ENCODE assay signal across 7 cellular contexts in the genomic region with DNA sequence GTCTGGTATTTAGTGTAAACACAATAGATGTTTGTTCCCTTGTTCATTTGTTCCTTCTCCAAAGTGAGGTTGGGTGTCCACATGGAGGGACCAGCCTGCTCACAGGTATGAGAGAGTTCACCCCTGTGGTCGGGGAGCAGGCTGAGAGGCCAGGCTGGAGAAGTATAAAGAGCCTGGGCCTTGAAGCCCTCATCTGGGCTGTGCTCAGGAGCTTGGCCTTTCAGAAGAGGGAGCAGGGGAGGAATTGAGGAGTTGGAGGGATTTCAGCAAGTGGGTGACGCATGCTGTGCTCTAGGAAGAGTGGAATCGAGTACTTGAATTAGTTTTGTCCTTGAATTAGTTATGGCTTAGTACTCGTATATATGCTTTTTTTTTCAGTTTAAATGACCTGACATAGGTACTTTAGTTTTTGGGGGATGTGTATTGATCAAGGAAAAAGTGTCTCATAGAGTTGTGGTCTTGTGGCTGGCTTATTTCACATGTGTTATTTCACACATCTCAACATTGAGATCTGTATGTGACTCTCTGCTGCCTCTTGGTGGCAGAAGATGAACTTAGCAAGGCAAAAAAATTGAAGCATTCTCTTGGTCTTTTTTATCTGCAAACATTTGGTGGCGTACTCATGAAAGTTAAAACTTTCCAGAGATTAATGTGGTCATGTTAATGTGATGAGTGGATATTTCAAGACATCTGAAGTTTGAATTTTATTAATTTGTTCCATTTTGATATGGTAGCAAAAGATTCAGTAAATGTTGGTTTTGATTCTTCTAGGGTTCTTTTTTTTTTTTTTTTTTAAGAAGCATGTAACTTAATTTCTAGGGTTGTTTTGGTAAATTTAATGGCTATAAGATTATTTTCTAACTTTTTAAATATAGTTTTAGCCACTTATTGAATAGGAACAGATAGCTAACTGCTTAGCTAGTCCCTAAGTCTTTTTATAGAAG. TPM values are rescaled to one million over a fixed set of nuclear protein-coding genes. Genes with fewer than 3 reads are reported as not detected.
DNase-seq lines count a peak whose midpoint lies in the region; ATAC-seq, FAIRE-seq and TF ChIP-seq lines count a peak whose summit lies in the region.

No MANE protein-coding gene starts in this region.

- no peak overlapping the region for H3K9ac ChIP-seq in PC-3 (ENCODE audit: low read length)

- TF ChIP-seq CTCF in HL-60 (IDR thresholded peaks at IDR 0.05; ENCODE audit: insufficient read depth, low read length) (peak; percentile 63), PC-3 (conservative IDR thresholded peaks at IDR 0.05; ENCODE audit: low read depth, low read length) (peak; percentile 82)

- H3K36me3 ChIP-seq in PC-3 (ENCODE audit: low read depth, low read length), result no peaks in the 10 kb centered on the region

- H3K4me3 ChIP-seq in HL-60 (replicated peaks; ENCODE audit: insufficient read depth, low read length) (no peak overlapping the region), PC-3 (ENCODE audit: low read length) (no peak overlapping the region)

- CTCF ChIA-PET in PC-3 (lab: Charles Lee), result interaction anchor here (0.6 kb wide), 1 partner anchor 159 kb away, joined by 6 read pairs; no protein-coding TSS in a partner anchor

- H3K27ac ChIP-seq in HL-60 (replicated peaks) (no peak overlapping the region), PC-3 (ENCODE audit: low read length) (no peak overlapping the region)

- no peak overlapping the region for H3K4me2 ChIP-seq in PC-3 (ENCODE audit: low read length)

- no TSS peak for BruUV-seq in PC-3 (replicated peaks; lab: Mats Ljungman, UMichigan)

- no peaks in the 10 kb centered on the region for H3K79me2 ChIP-seq in PC-3 (ENCODE audit: low read length)

- no peaks in the 10 kb centered on the region for H3F3A ChIP-seq in PC-3 (ENCODE audit: low read length, unreplicated experiment)

- POLR2A ChIA-PET in PC-3 (lab: Charles Lee; ENCODE audit: unreplicated experiment), result interaction anchor here (0.6 kb wide), 1 partner anchor 176 kb away, joined by 3 read pairs; no protein-coding TSS in a partner anchor
- POLR2A ChIA-PET in activated naive CD8-positive, alpha-beta T cell treated with anti-CD3 and anti-CD28 coated beads, Interleukin-2, amount 10 ng/mL, durations not matched to agents 7 days and 5 days (lab: Charles Lee), result no interaction called here

- intact Hi-C loops in PC-3 (cut with micrococcal nuclease) (loop anchor here (1.0 to 5.0 kb wide), 2 partner anchors 49 to 158 kb away; no protein-coding TSS in a partner anchor), left cardiac atrium (cut with DNase I) (loop anchor here in 1 of 2 donors (5.0 kb wide), 2 partner anchors 159 to 254 kb away; no protein-coding TSS in a partner anchor)

- H2AFZ ChIP-seq in PC-3 (ENCODE audit: low read length), result no peak overlapping the region

- H3K36me3 Mint-ChIP-seq in activated naive CD8-positive, alpha-beta T cell treated with anti-CD3 and anti-CD28 coated beads, Interleukin-2, amount 10 ng/mL, durations not matched to agents 7 days and 5 days, result peaks cover 6% of the 10 kb centered on the region

- ATAC-seq in GM21381 (IDR thresholded peaks at IDR 0.05; ENCODE audit: unreplicated experiment) (peak; percentile 76), PC-3 (peak; percentile 56; the same call in 1 of the 2 replicates), left cardiac atrium (peak; percentile 68 to 72)
- ATAC-seq in activated naive CD8-positive, alpha-beta T cell treated with anti-CD3 and anti-CD28 coated beads, Interleukin-2, amount 10 ng/mL, durations not matched to agents 7 days and 5 days (ENCODE audit: low read depth), result peak; percentile 83

- no peaks in the 10 kb centered on the region for H3K27me3 Mint-ChIP-seq in activated naive CD8-positive, alpha-beta T cell treated with anti-CD3 and anti-CD28 coated beads, Interleukin-2, amount 10 ng/mL, durations not matched to agents 7 days and 5 days

- no peaks in the 10 kb centered on the region for H3K4me1 ChIP-seq in PC-3 (ENCODE audit: insufficient read depth, low read length)

- DNase-seq in HL-60 (ENCODE audit: low read depth in 1 of 2, low spot score in 1 of 2), result peak; percentile 20 to 53
- DNase-seq in PC-3, result peak; percentile 66
- no peak for DNase-seq in activated naive CD8-positive, alpha-beta T cell treated with anti-CD3 and anti-CD28 coated beads, Interleukin-2, amount 10 ng/mL, durations not matched to agents 7 days and 5 days
- DNase-seq in left cardiac atrium, result no peak
- DNase-seq in renal cortical epithelial cell (ENCODE audit: low read depth), result peak; percentile 68

- H3K9me3 Mint-ChIP-seq in activated naive CD8-positive, alpha-beta T cell treated with anti-CD3 and anti-CD28 coated beads, Interleukin-2, amount 10 ng/mL, durations not matched to agents 7 days and 5 days, result no peaks in the 10 kb centered on the region

- H3K27me3 ChIP-seq in HL-60 (ENCODE audit: insufficient read depth, poor library complexity, severe bottlenecking) (peaks cover 3% of the 10 kb centered on the region), PC-3 (ENCODE audit: low read length) (no peaks in the 10 kb centered on the region)

- peak; percentile 87 for FAIRE-seq in G401.6 (lab: Jason Lieb, UNC)

- H3K4me3 Mint-ChIP-seq in activated naive CD8-positive, alpha-beta T cell treated with anti-CD3 and anti-CD28 coated beads, Interleukin-2, amount 10 ng/mL, durations not matched to agents 7 days and 5 days, result no peak overlapping the region

- H3K9me3 ChIP-seq in PC-3 (ENCODE audit: low read length), result no peaks in the 10 kb centered on the region

- H3K4me1 Mint-ChIP-seq in activated naive CD8-positive, alpha-beta T cell treated with anti-CD3 and anti-CD28 coated beads, Interleukin-2, amount 10 ng/mL, durations not matched to agents 7 days and 5 days, result peaks cover 6% of the 10 kb centered on the region

- no peaks in the 10 kb centered on the region for H4K20me1 ChIP-seq in PC-3 (ENCODE audit: low read length)

- no peaks in the 10 kb centered on the region for H3K9me2 ChIP-seq in PC-3 (replicated peaks; ENCODE audit: low read length)

- H3K27ac Mint-ChIP-seq in activated naive CD8-positive, alpha-beta T cell treated with anti-CD3 and anti-CD28 coated beads, Interleukin-2, amount 10 ng/mL, durations not matched to agents 7 days and 5 days, result no peak overlapping the region

RNA-seq across cellular contexts. Expression of a gene that starts 54.3 kb away (rescaled TPM):
- total RNA-seq in PC-3 (2014; rRNA removed), result 5.0 and 12.7 TPM in 2 replicates
- total RNA-seq in activated naive CD8-positive, alpha-beta T cell treated with anti-CD3 and anti-CD28 coated beads, Interleukin-2, amount 10 ng/mL, durations not matched to agents 7 days and 5 days, result 10 to 100 TPM; 31.1 to 33.0 TPM
- total RNA-seq in left cardiac atrium, result 10 to 100 TPM in 1 of 2 donors, 1 to 10 TPM in 1; 9.1 to 12.0 TPM
- total RNA-seq in renal cortical epithelial cell, result 5.8 and 14.1 TPM in 2 replicates

Comparison
In these comparisons a context has a peak if more than half of its experiments do, and no peak if none do; other contexts are left out.
1. DNase-seq: peak in HL-60 (2 of 2), PC-3 (single experiment) and renal cortical epithelial cell (single experiment); none in activated naive CD8-positive, alpha-beta T cell treated with anti-CD3 and anti-CD28 coated beads, Interleukin-2, amount 10 ng/mL, durations not matched to agents 7 days and 5 days (single experiment) and left cardiac atrium (single experiment).
2. Peak in every context shown above with its lines, with median percentiles within 50 percentile points of each other: ATAC-seq.